Comparison of ENCODE assay signal across 1 cellular context in the genomic region with DNA sequence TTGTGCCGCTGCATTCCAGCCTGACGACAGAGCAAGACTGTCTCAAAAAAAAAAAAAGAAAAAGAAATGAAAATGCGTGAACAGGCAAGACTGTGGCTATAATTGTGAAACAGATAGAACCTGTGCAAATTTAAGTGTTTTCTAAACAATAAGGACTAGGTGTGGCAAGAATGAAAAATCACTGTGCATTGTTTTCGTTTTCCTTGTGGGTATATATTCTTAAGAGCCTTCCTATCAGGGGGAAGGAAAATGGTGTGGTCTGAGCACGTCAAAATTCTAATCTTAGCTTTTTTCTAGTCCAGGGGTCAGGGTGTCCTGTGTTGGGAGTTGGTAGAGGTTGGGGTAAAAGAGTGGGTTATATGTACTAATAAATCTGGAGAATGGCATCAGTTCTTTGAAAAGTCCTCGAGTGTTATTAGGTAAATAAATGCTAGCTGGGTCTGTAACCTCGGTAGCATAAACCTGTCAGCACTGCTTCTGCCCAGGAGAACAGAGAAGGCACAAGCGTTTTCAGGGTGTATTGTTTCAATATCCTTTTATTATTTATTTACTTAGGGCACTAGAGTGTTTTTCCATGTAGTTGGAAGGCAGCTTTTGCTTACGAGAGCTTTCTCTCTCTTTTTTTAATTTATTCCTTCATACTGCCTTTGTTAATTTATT.
TF ChIP-seq lines count a peak whose summit lies in the region.

No MANE protein-coding gene starts in this region.

TF ChIP-seq in K562, 482 proteins besides CTCF, POLR2A, EP300 and RAD21 (continued from another document):
- TF ChIP-seq, protein P1, sequence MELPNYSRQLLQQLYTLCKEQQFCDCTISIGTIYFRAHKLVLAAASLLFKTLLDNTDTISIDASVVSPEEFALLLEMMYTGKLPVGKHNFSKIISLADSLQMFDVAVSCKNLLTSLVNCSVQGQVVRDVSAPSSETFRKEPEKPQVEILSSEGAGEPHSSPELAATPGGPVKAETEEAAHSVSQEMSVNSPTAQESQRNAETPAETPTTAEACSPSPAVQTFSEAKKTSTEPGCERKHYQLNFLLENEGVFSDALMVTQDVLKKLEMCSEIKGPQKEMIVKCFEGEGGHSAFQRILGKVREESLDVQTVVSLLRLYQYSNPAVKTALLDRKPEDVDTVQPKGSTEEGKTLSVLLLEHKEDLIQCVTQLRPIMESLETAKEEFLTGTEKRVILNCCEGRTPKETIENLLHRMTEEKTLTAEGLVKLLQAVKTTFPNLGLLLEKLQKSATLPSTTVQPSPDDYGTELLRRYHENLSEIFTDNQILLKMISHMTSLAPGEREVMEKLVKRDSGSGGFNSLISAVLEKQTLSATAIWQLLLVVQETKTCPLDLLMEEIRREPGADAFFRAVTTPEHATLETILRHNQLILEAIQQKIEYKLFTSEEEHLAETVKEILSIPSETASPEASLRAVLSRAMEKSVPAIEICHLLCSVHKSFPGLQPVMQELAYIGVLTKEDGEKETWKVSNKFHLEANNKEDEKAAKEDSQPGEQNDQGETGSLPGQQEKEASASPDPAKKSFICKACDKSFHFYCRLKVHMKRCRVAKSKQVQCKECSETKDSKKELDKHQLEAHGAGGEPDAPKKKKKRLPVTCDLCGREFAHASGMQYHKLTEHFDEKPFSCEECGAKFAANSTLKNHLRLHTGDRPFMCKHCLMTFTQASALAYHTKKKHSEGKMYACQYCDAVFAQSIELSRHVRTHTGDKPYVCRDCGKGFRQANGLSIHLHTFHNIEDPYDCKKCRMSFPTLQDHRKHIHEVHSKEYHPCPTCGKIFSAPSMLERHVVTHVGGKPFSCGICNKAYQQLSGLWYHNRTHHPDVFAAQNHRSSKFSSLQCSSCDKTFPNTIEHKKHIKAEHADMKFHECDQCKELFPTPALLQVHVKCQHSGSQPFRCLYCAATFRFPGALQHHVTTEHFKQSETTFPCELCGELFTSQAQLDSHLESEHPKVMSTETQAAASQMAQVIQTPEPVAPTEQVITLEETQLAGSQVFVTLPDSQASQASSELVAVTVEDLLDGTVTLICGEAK (IDR thresholded peaks at IDR 0.05) = no peak
- TF ChIP-seq, protein P1 (CRISPR knock-in tag; IDR thresholded peaks at IDR 0.05) = no peak
- TF ChIP-seq ZFP36 (IDR thresholded peaks at IDR 0.05; ENCODE audit: low read depth, low read length, partially characterized antibody) (peak; percentile 41), BMI1 (IDR thresholded peaks at IDR 0.05; ENCODE audit: low read length) (peak; percentile 60; the same call in 1 of the 2 replicates)
